15 cellular contexts compared by ENCODE assay signal in genomic region chr4:153788064-153788418, GRCh38. TPM values are rescaled to one million over a fixed set of nuclear protein-coding genes. Genes with fewer than 3 reads are reported as not detected.
DNase-seq lines count a peak whose midpoint lies in the region; TF ChIP-seq lines count a peak whose summit lies in the region.
"Had no signal": no experiment of that assay in that cellular context is flagged by ENCODE, and none has a peak within 500 bp of the region (broad histone marks: within the 10 kb centered on the region; RNA-seq: fewer than 3 reads in every experiment).

No MANE protein-coding gene starts in this region.

- peaks cover 94% of the 10 kb centered on the region for H3K27me3 Mint-ChIP-seq in dendritic cell treated with granulocyte-macrophage colony-stimulating factor and Interleukin-4, amounts not matched to agents 40 ng/mL and 50 ng/mL, for 4 days

- CTCF ChIA-PET in mammary epithelial cell (lab: Charles Lee; ENCODE audit: low non-redundant PET): no interaction called here

- H4K20me1 ChIP-seq in mammary epithelial cell (ENCODE audit: insufficient read depth, low read length): no peaks in the 10 kb centered on the region

- H3K4me3 Mint-ChIP-seq in dendritic cell treated with granulocyte-macrophage colony-stimulating factor and Interleukin-4, amounts not matched to agents 40 ng/mL and 50 ng/mL, for 4 days: peak overlapping the region; percentile 62

- 73% methylated on average over 6 of the region's 15 CpGs for WGBS in mammary epithelial cell (ENCODE audit: low coverage, missing lambda C conversion rate)

- no peak for TF ChIP-seq POLR2A in breast epithelium (IDR thresholded peaks at IDR 0.05)

- dilution Hi-C loops in mammary epithelial cell (cut with HindIII; ENCODE audit: low sequenced_read_pairs): no loop called here

- no peaks in the 10 kb centered on the region for H3K9me3 ChIP-seq in breast epithelium
- H3K9me3 ChIP-seq in mammary epithelial cell (replicated peaks; ENCODE audit: insufficient read depth, low read length): no peaks in the 10 kb centered on the region
- no peaks in the 10 kb centered on the region for H3K9me3 ChIP-seq in muscle layer of duodenum (ENCODE audit: control insufficient read depth in 1 of 2, low read length in 2 of 2)
- no peaks in the 10 kb centered on the region for H3K9me3 ChIP-seq in tibial artery
- H3K9me3 ChIP-seq: heart right ventricle, neutrophil, upper lobe of left lung had no signal

- H3K4me1 Mint-ChIP-seq in dendritic cell treated with granulocyte-macrophage colony-stimulating factor and Interleukin-4, amounts not matched to agents 40 ng/mL and 50 ng/mL, for 4 days (ENCODE audit: low read depth): peaks cover 52% of the 10 kb centered on the region

- H3K4me3 ChIP-seq in breast epithelium: peak overlapping the region; percentile 41 to 78 (median 59)
- no peak overlapping the region for H3K4me3 ChIP-seq in mammary epithelial cell (replicated peaks in 1 of 3; ENCODE audit: insufficient read depth in 1 of 3, low read depth in 2 of 3, low read length in 3 of 3)
- peak overlapping the region; percentile 47 to 64 for H3K4me3 ChIP-seq in muscle layer of duodenum (ENCODE audit: low read depth in 1 of 2, low read length in 2 of 2)
- peak overlapping the region; percentile 38 to 41 for H3K4me3 ChIP-seq in tibial artery

- H3K9me3 Mint-ChIP-seq in dendritic cell treated with granulocyte-macrophage colony-stimulating factor and Interleukin-4, amounts not matched to agents 40 ng/mL and 50 ng/mL, for 4 days: no peaks in the 10 kb centered on the region
- H3K9me3 Mint-ChIP-seq: T-helper 1 cell treated with Interleukin-12 subunit alpha and Interleukin-12 subunit beta and Interleukin-4 antibody, amounts not matched to agents 30 μg/mL and 1 μg/mL, for 36 hours had no signal

- H3K79me2 ChIP-seq in mammary epithelial cell (ENCODE audit: insufficient read depth, low read length): no peaks in the 10 kb centered on the region

- no TSS peak for BruUV-seq in mammary epithelial cell (replicated peaks; lab: Mats Ljungman, UMichigan)

- no peak overlapping the region for H3K27ac Mint-ChIP-seq in dendritic cell treated with granulocyte-macrophage colony-stimulating factor and Interleukin-4, amounts not matched to agents 40 ng/mL and 50 ng/mL, for 4 days
- H3K27ac Mint-ChIP-seq: T-helper 1 cell treated with Interleukin-12 subunit alpha and Interleukin-12 subunit beta and Interleukin-4 antibody, amounts not matched to agents 30 μg/mL and 1 μg/mL, for 36 hours had no signal

- H3K27me3 ChIP-seq in breast epithelium (peaks cover 9 to 56% of the 10 kb centered on the region in 2 donors), mammary epithelial cell (ENCODE audit: insufficient read depth, low read length) (peaks cover 37% of the 10 kb centered on the region), muscle layer of duodenum (ENCODE audit: low read depth, low read length) (peaks cover 56% of the 10 kb centered on the region), tibial artery (peaks cover 0 to 72% of the 10 kb centered on the region in 2 donors)

- peak overlapping the region; percentile 69 to 87 for H3K27ac ChIP-seq in breast epithelium
- no peak overlapping the region for H3K27ac ChIP-seq in mammary epithelial cell (ENCODE audit: insufficient read depth, low read depth, low read length)
- no peak overlapping the region for H3K27ac ChIP-seq in muscle layer of duodenum (ENCODE audit: low read length)
- peak overlapping the region; percentile 30 to 43 for H3K27ac ChIP-seq in tibial artery
- H3K27ac ChIP-seq: heart right ventricle, neutrophil, upper lobe of left lung had no signal

- H3K4me1 ChIP-seq in breast epithelium (peaks cover 0 to 4% of the 10 kb centered on the region in 2 donors), mammary epithelial cell (ENCODE audit: insufficient read depth, low read length) (peaks cover 23% of the 10 kb centered on the region), muscle layer of duodenum (ENCODE audit: control insufficient read depth in 1 of 2, insufficient read depth in 2 of 2, low read length in 2 of 2) (peaks cover 3 to 48% of the 10 kb centered on the region in 2 donors), tibial artery (peaks cover 0 to 51% (median 36%) of the 10 kb centered on the region in 4 donors)

- TF ChIP-seq CTCF in breast epithelium (IDR thresholded peaks at IDR 0.05): no peak
- TF ChIP-seq CTCF in mammary epithelial cell (conservative IDR thresholded peaks at IDR 0.05 in 1 of 2, IDR thresholded peaks at IDR 0.05 in 1 of 2; ENCODE audit: extremely low read depth in 1 of 2, insufficient read depth in 1 of 2, low read depth in 1 of 2, low read length in 2 of 2): no peak
- TF ChIP-seq CTCF in tibial artery (IDR thresholded peaks at IDR 0.05): no peak

- H3K4me2 ChIP-seq in mammary epithelial cell (ENCODE audit: insufficient read depth, low read depth, low read length): no peak overlapping the region

- no peak overlapping the region for H2AFZ ChIP-seq in mammary epithelial cell (ENCODE audit: low read depth, low read length)

- H3K9ac ChIP-seq in mammary epithelial cell (ENCODE audit: insufficient read depth, low read length): no peak overlapping the region

- no peaks in the 10 kb centered on the region for H3K36me3 Mint-ChIP-seq in dendritic cell treated with granulocyte-macrophage colony-stimulating factor and Interleukin-4, amounts not matched to agents 40 ng/mL and 50 ng/mL, for 4 days (ENCODE audit: low read depth)

- in situ Hi-C loops in mammary epithelial cell (cut with MboI; ENCODE audit: low sequenced_read_pairs in 2 of 2): loop anchor here in 1 of 2 donors (25.0 kb wide), 2 partner anchors 524 to 724 kb away; no protein-coding TSS in a partner anchor

- H3K36me3 ChIP-seq in breast epithelium: no peaks in the 10 kb centered on the region
- no peaks in the 10 kb centered on the region for H3K36me3 ChIP-seq in mammary epithelial cell (ENCODE audit: insufficient read depth, low read length)
- H3K36me3 ChIP-seq in muscle layer of duodenum (ENCODE audit: control insufficient read depth in 1 of 2, insufficient read depth in 2 of 2, low read length in 2 of 2): no peaks in the 10 kb centered on the region
- H3K36me3 ChIP-seq in tibial artery: no peaks in the 10 kb centered on the region
- H3K36me3 ChIP-seq: heart right ventricle, neutrophil, upper lobe of left lung had no signal

- intact Hi-C loops in breast epithelium (cut with DNase I; ENCODE audit: low total_unique reads) (no loop called here), mammary epithelial cell (cut with micrococcal nuclease) (loop anchor here (5.0 kb wide), 1 partner anchor 719 kb away; no protein-coding TSS in a partner anchor), tibial artery (cut with DNase I; ENCODE audit: low total_unique reads) (no loop called here)
- intact Hi-C loops in dendritic cell treated with granulocyte-macrophage colony-stimulating factor and Interleukin-4, amounts not matched to agents 40 ng/mL and 50 ng/mL, for 4 days (cut with micrococcal nuclease): no loop called here

- DNase-seq in breast epithelium (ENCODE audit: low spot score in 2 of 2) (no peak), mammary epithelial cell (no peak), tibial artery (peak in 1 of 2 donors; percentile 28), mesenteric fat pad (ENCODE audit: low spot score) (no peak), COLO668 (lab: John Stamatoyannopoulos, UW; ENCODE audit: unreplicated experiment) (no peak), UCSD-AML1 (lab: John Stamatoyannopoulos, UW; ENCODE audit: unreplicated experiment) (no peak)
- DNase-seq: heart right ventricle; NCI-H1105 treated with DMSO at 0.1 percent for 48 hours; stimulated activated CD4-positive, alpha-beta T cell treated with anti-CD3 and anti-CD28 coated beads, Interleukin-4, amount 100 ng/mL, for 1 hour had no signal

RNA-seq across cellular contexts. Expression of gene SFRP2, which starts 0.8 kb away (rescaled TPM):
- total RNA-seq in breast epithelium: 10 to 100 TPM in 2 of 3 donors, 1 to 10 TPM in 1; 6.9 to 60.4 (median 54.1) TPM
- not detected for total RNA-seq in mammary epithelial cell
- 0.02 TPM for polyA plus RNA-seq in mammary epithelial cell
- polyA minus RNA-seq in mammary epithelial cell: not detected
- total RNA-seq in mesenteric fat pad: 38.2 TPM
- total RNA-seq: dermis microvascular lymphatic vessel endothelial cell had no signal

RNA-seq across cellular contexts. Expression of gene RNF175, which starts 28.2 kb away (rescaled TPM):
- 1 to 10 TPM in 2 of 3 donors, not detected in 1; 3.6 to 5.9 TPM for total RNA-seq in breast epithelium
- total RNA-seq in mammary epithelial cell: 1 to 10 TPM in 1 of 2 donors, under 1 TPM in 1; 0.31 to 4.7 TPM
- polyA plus RNA-seq in mammary epithelial cell: 1.4 TPM
- not detected for polyA minus RNA-seq in mammary epithelial cell
- total RNA-seq in mesenteric fat pad: 0.45 TPM
- total RNA-seq: dermis microvascular lymphatic vessel endothelial cell, upper lobe of left lung had no signal

Comparison
In these comparisons a context has a peak if more than half of its experiments do, and no peak if none do; other contexts are left out.
1. H3K27ac ChIP-seq: peak in breast epithelium (2 of 2) and tibial artery (2 of 2); none in mammary epithelial cell (single experiment) and muscle layer of duodenum (single experiment).
2. H3K4me3 ChIP-seq: peak in breast epithelium (3 of 3), muscle layer of duodenum (2 of 2) and tibial artery (2 of 2); none in mammary epithelial cell (0 of 3).
3. RNA of gene SFRP2, which starts 0.8 kb away (total RNA-seq): 6.9 to 60.4 TPM in breast epithelium and 38.2 TPM in mesenteric fat pad (single experiment); not detected in mammary epithelial cell; every median in the first group is over 4 times any median in the second.